14 cellular contexts compared by ENCODE assay signal in genomic region chr4:169335331-169335730, GRCh38.
DNase-seq lines count a peak whose midpoint lies in the region; ATAC-seq and TF ChIP-seq lines count a peak whose summit lies in the region.
"Had no signal": no experiment of that assay in that cellular context is flagged by ENCODE, and none has a peak within 500 bp of the region (broad histone marks: within the 10 kb centered on the region; RNA-seq: fewer than 3 reads in every experiment).

No MANE protein-coding gene starts in this region.

- intact Hi-C loops in mammary epithelial cell (cut with micrococcal nuclease): loop anchor here (2.0 kb wide), 1 partner anchor 65 kb away; the partner anchor contains the start of gene SH3RF1

- no peak overlapping the region for H3K4me3 Mint-ChIP-seq in CD8-positive, alpha-beta memory T cell
- H3K4me3 Mint-ChIP-seq: T-helper 17 cell had no signal

- no peak for ATAC-seq in HG03520 (IDR thresholded peaks at IDR 0.05; ENCODE audit: unreplicated experiment)
- ATAC-seq: GM12878, T-helper 17 cell had no signal

- H3K27me3 Mint-ChIP-seq in CD8-positive, alpha-beta memory T cell: peaks cover 5 to 15% of the 10 kb centered on the region in 2 donors

- WGBS in mammary epithelial cell (ENCODE audit: low coverage, missing lambda C conversion rate): 4% methylated on average over 4 of the region's 4 CpGs

- no peaks in the 10 kb centered on the region for H3K9me3 Mint-ChIP-seq in CD8-positive, alpha-beta memory T cell

- no peak overlapping the region for H3K4me3 ChIP-seq in mammary epithelial cell (replicated peaks in 1 of 3; ENCODE audit: insufficient read depth in 1 of 3, low read depth in 2 of 3, low read length in 3 of 3)
- no peak overlapping the region for H3K4me3 ChIP-seq in CD8-positive, alpha-beta memory T cell (ENCODE audit: low read length)
- H3K4me3 ChIP-seq: GM12878 had no signal

- no peaks in the 10 kb centered on the region for H3K36me3 Mint-ChIP-seq in CD8-positive, alpha-beta memory T cell

- H3K4me2 ChIP-seq in mammary epithelial cell (ENCODE audit: insufficient read depth, low read depth, low read length): peak overlapping the region; percentile 69

- peak overlapping the region; percentile 71 for H3K27ac ChIP-seq in mammary epithelial cell (ENCODE audit: insufficient read depth, low read depth, low read length)
- H3K27ac ChIP-seq in CD8-positive, alpha-beta memory T cell (ENCODE audit: low read depth, low read length): no peak overlapping the region
- H3K27ac ChIP-seq: HL-60 had no signal

- peak overlapping the region; percentile 80 for H2AFZ ChIP-seq in mammary epithelial cell (ENCODE audit: low read depth, low read length)

- no peaks in the 10 kb centered on the region for H3K36me3 ChIP-seq in mammary epithelial cell (ENCODE audit: insufficient read depth, low read length)
- H3K36me3 ChIP-seq in CD8-positive, alpha-beta memory T cell (ENCODE audit: insufficient read depth, low read length): no peaks in the 10 kb centered on the region

- H3K9ac ChIP-seq in mammary epithelial cell (ENCODE audit: insufficient read depth, low read length): peak overlapping the region; percentile 37

- POLR2A ChIA-PET in CD8-positive, alpha-beta memory T cell (lab: Charles Lee): no interaction called here

- no peaks in the 10 kb centered on the region for H3K79me2 ChIP-seq in mammary epithelial cell (ENCODE audit: insufficient read depth, low read length)

- H3K27me3 ChIP-seq in mammary epithelial cell (ENCODE audit: insufficient read depth, low read length): no peaks in the 10 kb centered on the region
- H3K27me3 ChIP-seq in CD8-positive, alpha-beta memory T cell (ENCODE audit: insufficient read depth, low read length, poor library complexity, severe bottlenecking): no peaks in the 10 kb centered on the region

- H4K20me1 ChIP-seq in mammary epithelial cell (ENCODE audit: insufficient read depth, low read length): no peaks in the 10 kb centered on the region

- no peaks in the 10 kb centered on the region for H3K4me1 Mint-ChIP-seq in CD8-positive, alpha-beta memory T cell
- H3K4me1 Mint-ChIP-seq: T-helper 17 cell had no signal

- H3K9me3 ChIP-seq in mammary epithelial cell (replicated peaks; ENCODE audit: insufficient read depth, low read length): peaks cover 10% of the 10 kb centered on the region
- H3K9me3 ChIP-seq in CD8-positive, alpha-beta memory T cell (ENCODE audit: low read length): no peaks in the 10 kb centered on the region

- dilution Hi-C loops in mammary epithelial cell (cut with HindIII; ENCODE audit: low sequenced_read_pairs): no loop called here

- CTCF ChIA-PET in mammary epithelial cell (lab: Charles Lee; ENCODE audit: low non-redundant PET): no interaction called here
- CTCF ChIA-PET in CD8-positive, alpha-beta memory T cell (lab: Charles Lee): no interaction called here

- peak; percentile 58 for DNase-seq in AG20443 (ENCODE audit: low spot score)
- peak; percentile 8 for DNase-seq in KBM-7
- DNase-seq in mammary epithelial cell: peak; percentile 89
- DNase-seq in myocyte (ENCODE audit: low read depth): peak; percentile 19
- no peak for DNase-seq in middle frontal gyrus (ENCODE audit: extremely low spot score, low spot score)
- DNase-seq in anterior cingulate cortex (lab: John Stamatoyannopoulos, UW): no peak
- DNase-seq in CD8-positive, alpha-beta memory T cell: no peak
- DNase-seq: activated gamma-delta T cell treated with Interleukin-2 at 50 U/mL for 16 hours; erythroblast; stimulated activated CD8-positive, alpha-beta memory T cell treated with anti-CD3 and anti-CD28 coated beads, Interleukin-4, amount 100 ng/mL, for 48 hours; T-helper 17 cell had no signal

- BruUV-seq in mammary epithelial cell (replicated peaks; lab: Mats Ljungman, UMichigan): TSS peak; percentile 91

- in situ Hi-C loops in KBM-7 (cut with MboI; ENCODE audit: low pct_unique_long_range_greater_than_20kb, low sequenced_read_pairs): no loop called here
- in situ Hi-C loops in mammary epithelial cell (cut with MboI; ENCODE audit: low sequenced_read_pairs in 2 of 2): no loop called here

- TF ChIP-seq CTCF in mammary epithelial cell (conservative IDR thresholded peaks at IDR 0.05 in 1 of 2, IDR thresholded peaks at IDR 0.05 in 1 of 2; ENCODE audit: extremely low read depth in 1 of 2, insufficient read depth in 1 of 2, low read depth in 1 of 2, low read length in 2 of 2): no peak

- H3K4me1 ChIP-seq in mammary epithelial cell (ENCODE audit: insufficient read depth, low read length): peaks cover 38% of the 10 kb centered on the region
- no peaks in the 10 kb centered on the region for H3K4me1 ChIP-seq in CD8-positive, alpha-beta memory T cell (ENCODE audit: insufficient read depth, low read length)

- no peak overlapping the region for H3K27ac Mint-ChIP-seq in CD8-positive, alpha-beta memory T cell
- H3K27ac Mint-ChIP-seq: T-helper 17 cell had no signal

Comparison
In these comparisons a context has a peak if more than half of its experiments do, and no peak if none do; other contexts are left out.
1. DNase-seq: peak in AG20443 (single experiment), KBM-7 (single experiment), mammary epithelial cell (single experiment) and myocyte (single experiment); none in middle frontal gyrus (single experiment), anterior cingulate cortex (0 of 58) and CD8-positive, alpha-beta memory T cell (0 of 5).